In the genomic region with DNA sequence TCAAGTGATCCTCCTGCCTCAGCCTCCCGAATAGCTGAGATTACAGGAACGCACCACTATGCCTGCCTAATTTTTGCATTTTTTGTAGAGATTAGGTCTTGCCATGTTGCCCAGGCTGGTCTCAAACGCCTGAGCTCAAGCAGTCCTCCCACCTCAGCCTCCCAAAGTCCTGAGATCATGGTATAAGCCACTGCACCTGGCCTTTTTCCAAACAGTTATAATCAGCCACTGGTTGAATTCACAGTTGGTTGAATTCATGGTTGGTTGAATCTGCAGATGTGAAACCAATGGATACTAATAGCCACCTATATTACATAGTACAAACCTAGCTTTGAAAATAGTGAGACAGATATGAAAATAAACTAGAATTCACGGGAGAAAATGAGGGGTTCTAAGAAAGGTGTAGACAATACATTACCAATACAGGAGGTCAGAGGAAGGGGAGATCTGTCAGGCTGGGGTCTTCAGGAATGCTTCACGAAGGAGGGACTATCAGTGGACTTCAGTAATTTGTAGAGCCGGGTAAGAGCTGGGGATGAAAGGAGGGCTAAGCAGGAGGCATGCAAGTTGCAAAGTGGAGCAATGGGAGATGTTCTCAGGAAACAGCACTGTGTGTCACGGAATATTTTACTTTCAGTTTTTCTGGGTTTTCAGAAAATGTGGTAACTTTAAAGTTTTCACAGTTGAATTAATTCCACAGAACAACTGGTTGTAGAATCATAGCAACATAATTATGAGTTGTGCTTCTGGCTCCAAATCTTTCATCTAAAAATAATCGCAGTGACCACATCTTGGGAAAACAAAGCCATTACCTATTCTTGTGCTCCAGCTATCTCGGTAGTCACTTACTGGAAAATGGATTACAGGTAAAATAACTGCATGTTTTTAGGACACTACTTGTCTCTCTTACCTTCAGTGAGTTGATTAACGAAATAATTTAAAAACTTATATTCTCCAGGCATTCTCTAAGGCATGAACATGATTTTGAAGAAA, we compare ENCODE assay signal across 10 cellular contexts. TPM values are rescaled to one million over a fixed set of nuclear protein-coding genes. Genes with fewer than 3 reads are reported as not detected.
DNase-seq lines count a peak whose midpoint lies in the region; ATAC-seq and TF ChIP-seq lines count a peak whose summit lies in the region.
"Had no signal": no experiment of that assay in that cellular context is flagged by ENCODE, and none has a peak within 500 bp of the region (broad histone marks: within the 10 kb centered on the region; RNA-seq: fewer than 3 reads in every experiment).

No MANE protein-coding gene starts in this region.

- H3K9me3 Mint-ChIP-seq in activated CD4-positive, alpha-beta T cell treated with anti-CD3 and anti-CD28 coated beads for 36 hours (ENCODE audit: low read depth), result no peaks in the 10 kb centered on the region
- no peaks in the 10 kb centered on the region for H3K9me3 Mint-ChIP-seq in stimulated activated effector memory CD8-positive, alpha-beta T cell treated with anti-CD3 and anti-CD28 coated beads, Interleukin-12 subunit alpha, Interleukin-12 subunit beta, amount 100 ng/mL, for 72 hours

- H3K27ac Mint-ChIP-seq in activated CD4-positive, alpha-beta T cell treated with anti-CD3 and anti-CD28 coated beads for 36 hours, result peak overlapping the region; percentile 97
- H3K27ac Mint-ChIP-seq in stimulated activated effector memory CD8-positive, alpha-beta T cell treated with anti-CD3 and anti-CD28 coated beads, Interleukin-12 subunit alpha, Interleukin-12 subunit beta, amount 100 ng/mL, for 72 hours, result peak overlapping the region; percentile 77

- no peak overlapping the region for H3K4me2 ChIP-seq in Karpas-422 (ENCODE audit: low read depth, low read length, poor library complexity, severe bottlenecking)
- H3K4me2 ChIP-seq: SK-N-SH had no signal

- H3K4me3 ChIP-seq in breast epithelium (peak overlapping the region; percentile 20 to 61 (median 39)), uterus (peak overlapping the region in 1 of 2 donors; percentile 28), Karpas-422 (ENCODE audit: low read length) (no peak overlapping the region)
- H3K4me3 ChIP-seq: K562 had no signal

- H4K20me1 ChIP-seq in Karpas-422 (ENCODE audit: insufficient read depth, low read depth, low read length), result 0 out of 2 replicates have a peak, but pooled peaks cover 4% of the 10 kb centered on the region

- peaks cover 18% of the 10 kb centered on the region for H3K36me3 Mint-ChIP-seq in activated CD4-positive, alpha-beta T cell treated with anti-CD3 and anti-CD28 coated beads for 36 hours (ENCODE audit: low read depth)
- peaks cover 18% of the 10 kb centered on the region for H3K36me3 Mint-ChIP-seq in stimulated activated effector memory CD8-positive, alpha-beta T cell treated with anti-CD3 and anti-CD28 coated beads, Interleukin-12 subunit alpha, Interleukin-12 subunit beta, amount 100 ng/mL, for 72 hours

- H3K4me1 ChIP-seq in breast epithelium (peaks cover 0 to 6% of the 10 kb centered on the region in 2 donors), uterus (no peaks in the 10 kb centered on the region), Karpas-422 (ENCODE audit: low read length) (peaks cover 6% of the 10 kb centered on the region)

- peak; percentile 27 for ATAC-seq in activated CD4-positive, alpha-beta T cell treated with anti-CD3 and anti-CD28 coated beads for 36 hours
- peak; percentile 47 for ATAC-seq in HG02870 (IDR thresholded peaks at IDR 0.05; ENCODE audit: unreplicated experiment)
- ATAC-seq in stimulated activated effector memory CD8-positive, alpha-beta T cell treated with anti-CD3 and anti-CD28 coated beads, Interleukin-12 subunit alpha, Interleukin-12 subunit beta, amount 100 ng/mL, for 72 hours, result peak; percentile 17
- no peak for ATAC-seq in GM21360 (IDR thresholded peaks at IDR 0.05; ENCODE audit: unreplicated experiment)
- ATAC-seq: K562 had no signal

- H3K4me3 Mint-ChIP-seq in activated CD4-positive, alpha-beta T cell treated with anti-CD3 and anti-CD28 coated beads for 36 hours, result peak overlapping the region; percentile 75
- H3K4me3 Mint-ChIP-seq in stimulated activated effector memory CD8-positive, alpha-beta T cell treated with anti-CD3 and anti-CD28 coated beads, Interleukin-12 subunit alpha, Interleukin-12 subunit beta, amount 100 ng/mL, for 72 hours, result peak overlapping the region; percentile 68

- DNase-seq in activated CD4-positive, alpha-beta T cell treated with anti-CD3 and anti-CD28 coated beads for 36 hours, result peak; percentile 24
- DNase-seq in activated CD4-positive, alpha-beta T cell treated with anti-CD3 and anti-CD28 coated beads, Interleukin-2, amount 50 U/mL, for 1 hour, result no peak
- no peak for DNase-seq in breast epithelium (ENCODE audit: low spot score in 2 of 2)
- DNase-seq in stimulated activated effector memory CD8-positive, alpha-beta T cell treated with anti-CD3 and anti-CD28 coated beads, Interleukin-12 subunit alpha, Interleukin-12 subunit beta, amount 100 ng/mL, for 72 hours (ENCODE audit: low spot score in 2 of 2), result no peak
- DNase-seq in uterus, result no peak
- DNase-seq in Karpas-422, result no peak
- DNase-seq: SK-N-SH had no signal

- no peak overlapping the region for H2AFZ ChIP-seq in Karpas-422 (ENCODE audit: low read length)

- intact Hi-C loops in activated CD4-positive, alpha-beta T cell treated with anti-CD3 and anti-CD28 coated beads for 36 hours (cut with DNase I, micrococcal nuclease), result loop anchor here (1.0 to 2.0 kb wide), 3 partner anchors 13 to 46 kb away; a partner anchor contains a TSS
- intact Hi-C loops in breast epithelium (cut with DNase I; ENCODE audit: low total_unique reads) (no loop called here), uterus (cut with DNase I; ENCODE audit: low total_unique reads) (no loop called here)

- no peak for TF ChIP-seq CTCF in breast epithelium (IDR thresholded peaks at IDR 0.05)
- no peak for TF ChIP-seq CTCF in uterus (IDR thresholded peaks at IDR 0.05)

- H3K9me3 ChIP-seq in breast epithelium (no peaks in the 10 kb centered on the region), uterus (no peaks in the 10 kb centered on the region), Karpas-422 (ENCODE audit: low read length) (no peaks in the 10 kb centered on the region)
- H3K9me3 ChIP-seq: SK-N-SH had no signal

- no peaks in the 10 kb centered on the region for H3K79me2 ChIP-seq in Karpas-422 (ENCODE audit: low read length)

- H3K9ac ChIP-seq in Karpas-422 (ENCODE audit: low read length), result no peak overlapping the region
- H3K9ac ChIP-seq: SK-N-SH had no signal

- peak overlapping the region; percentile 15 to 57 for H3K27ac ChIP-seq in breast epithelium
- peak overlapping the region in 1 of 2 donors; percentile 26 for H3K27ac ChIP-seq in uterus
- H3K27ac ChIP-seq in Karpas-422 (ENCODE audit: low read length), result no peak overlapping the region

- POLR2A ChIA-PET in activated CD4-positive, alpha-beta T cell treated with anti-CD3 and anti-CD28 coated beads for 36 hours (lab: Charles Lee), result interaction anchor here (1.0 kb wide), 1 partner anchor 45 kb away, joined by 6 read pairs; no protein-coding TSS in a partner anchor

- H3K27me3 ChIP-seq in breast epithelium, result no peaks in the 10 kb centered on the region
- no peaks in the 10 kb centered on the region for H3K27me3 ChIP-seq in uterus
- H3K27me3 ChIP-seq in Karpas-422 (ENCODE audit: low read length), result no peaks in the 10 kb centered on the region

- peaks cover 83% of the 10 kb centered on the region for H3K4me1 Mint-ChIP-seq in activated CD4-positive, alpha-beta T cell treated with anti-CD3 and anti-CD28 coated beads for 36 hours
- peaks cover 55% of the 10 kb centered on the region for H3K4me1 Mint-ChIP-seq in stimulated activated effector memory CD8-positive, alpha-beta T cell treated with anti-CD3 and anti-CD28 coated beads, Interleukin-12 subunit alpha, Interleukin-12 subunit beta, amount 100 ng/mL, for 72 hours

- TF ChIP-seq POLR2A in breast epithelium (IDR thresholded peaks at IDR 0.05) (no peak), uterus (IDR thresholded peaks at IDR 0.05) (no peak)

- CTCF ChIA-PET in activated CD4-positive, alpha-beta T cell treated with anti-CD3 and anti-CD28 coated beads for 36 hours (lab: Charles Lee), result interaction anchor here (0.6 to 1.3 kb wide), 6 partner anchors 10 to 142 kb away, joined by 3 to 5 read pairs (median 3); a partner anchor contains a TSS

- H3K9me2 ChIP-seq in Karpas-422 (replicated peaks; ENCODE audit: insufficient read depth, low read length), result no peaks in the 10 kb centered on the region
- H3K9me2 ChIP-seq: SK-N-SH had no signal

- H3K27me3 Mint-ChIP-seq in activated CD4-positive, alpha-beta T cell treated with anti-CD3 and anti-CD28 coated beads for 36 hours, result no peaks in the 10 kb centered on the region

- H3K36me3 ChIP-seq in breast epithelium, result no peaks in the 10 kb centered on the region
- H3K36me3 ChIP-seq in uterus, result no peaks in the 10 kb centered on the region
- H3K36me3 ChIP-seq in Karpas-422 (ENCODE audit: insufficient read depth, low read length), result no peaks in the 10 kb centered on the region

RNA-seq across cellular contexts. Expression of a gene that starts 12.9 kb away (rescaled TPM):
- total RNA-seq in activated CD4-positive, alpha-beta T cell treated with anti-CD3 and anti-CD28 coated beads for 36 hours, result 10 to 100 TPM; 29.5 to 29.7 TPM
- total RNA-seq in breast epithelium, result 10 to 100 TPM; 12.7 to 17.3 (median 15.7) TPM
- total RNA-seq in uterus, result 100 to 1,000 TPM in 1 of 4 donors, 10 to 100 TPM in 3; 32.7 to 968 (median 64.4) TPM
- total RNA-seq in Karpas-422 (2014; rRNA removed; shearing (Covaris generic); ENCODE audit: low replicate concordance), result 4.8 and 11.9 TPM in 2 replicates

Comparison
In these comparisons a context has a peak if more than half of its experiments do, and no peak if none do; other contexts are left out.
1. intact Hi-C loops: an anchor here in activated CD4-positive, alpha-beta T cell treated with anti-CD3 and anti-CD28 coated beads for 36 hours (1.0 to 2.0 kb wide); none called in breast epithelium and uterus.